Comparison of ENCODE assay signal across 8 cellular contexts in genomic region chr7:139035588-139036353, GRCh38. TPM values are rescaled to one million over a fixed set of nuclear protein-coding genes. Genes with fewer than 3 reads are reported as not detected.
DNase-seq lines count a peak whose midpoint lies in the region; ATAC-seq and TF ChIP-seq lines count a peak whose summit lies in the region.

ZC3HAV1L (minus strand) TSS chr7:139036042; CDS start chr7:139036017, 25 bp downstream.

- H3K4me1 Mint-ChIP-seq in chondrocyte (ENCODE audit: low read depth), result peaks cover 6% of the 10 kb centered on the region

- H3K27ac ChIP-seq in WERI-Rb-1 (peak within 1 kb of the TSS; percentile 97), layer of hippocampus (ENCODE audit: low read depth, low read length) (peak within 1 kb of the TSS; percentile 30)

- H3K27ac Mint-ChIP-seq in chondrocyte (ENCODE audit: unreplicated experiment), result peak within 1 kb of the TSS; percentile 69

- no peak for TF ChIP-seq CTCF in WERI-Rb-1 (IDR thresholded peaks at IDR 0.05; ENCODE audit: low read depth, low read length)
- TF ChIP-seq CTCF in chondrocyte (IDR thresholded peaks at IDR 0.05), result no peak

- no peaks in the 10 kb centered on the region for H3K9me3 ChIP-seq in WERI-Rb-1 (ENCODE audit: severe bottlenecking)

- H3K36me3 Mint-ChIP-seq in chondrocyte (ENCODE audit: low read depth), result no peaks in the 10 kb centered on the region

- peaks cover 43% of the 10 kb centered on the region for H3K36me3 ChIP-seq in WERI-Rb-1

- DNase-seq in SIG-M5 treated with dmso at 0.1 percent for 504 hours (lab: John Stamatoyannopoulos, UW; ENCODE audit: unreplicated experiment) (peak; percentile 70), SIG-M5 (lab: John Stamatoyannopoulos, UW) (no peak), NCI-H146 treated with DMSO at 0.1 percent for 48 hours (lab: John Stamatoyannopoulos, UW; ENCODE audit: unreplicated experiment) (peak; percentile 75), WERI-Rb-1 (peak; percentile 86), chondrocyte (ENCODE audit: low spot score) (peak; percentile 88)
- DNase-seq in stimulated activated CD4-positive, alpha-beta T cell treated with anti-CD3 and anti-CD28 coated beads, Interleukin-4, amount 100 ng/mL, for 24 hours, result peak; percentile 54

- peak within 1 kb of the TSS; percentile 63 for H3K4me3 Mint-ChIP-seq in chondrocyte (ENCODE audit: unreplicated experiment)

- no peaks in the 10 kb centered on the region for H3K9me3 Mint-ChIP-seq in chondrocyte (ENCODE audit: low read depth)

- no peaks in the 10 kb centered on the region for H3K27me3 ChIP-seq in WERI-Rb-1 (ENCODE audit: insufficient read depth, low read depth, severe bottlenecking)
- H3K27me3 ChIP-seq in layer of hippocampus (ENCODE audit: control insufficient read depth, insufficient read depth, low read length), result no peaks in the 10 kb centered on the region

- peak; percentile 89 for ATAC-seq in HG02798 (IDR thresholded peaks at IDR 0.05; ENCODE audit: poor library complexity, unreplicated experiment)

- peaks cover 5% of the 10 kb centered on the region for H3K27me3 Mint-ChIP-seq in chondrocyte (ENCODE audit: low read depth)

- peak within 1 kb of the TSS; percentile 88 for H3K4me3 ChIP-seq in WERI-Rb-1 (ENCODE audit: low read depth, low read length)

RNA-seq across cellular contexts. Expression of gene ZC3HAV1L, which starts in this region (rescaled TPM):
- 9.9 to 11.0 TPM in 2 of 3 replicates, not detected in the other for total RNA-seq in chondrocyte
